Comparison of ENCODE assay signal across 1 cellular context in the genomic region with DNA sequence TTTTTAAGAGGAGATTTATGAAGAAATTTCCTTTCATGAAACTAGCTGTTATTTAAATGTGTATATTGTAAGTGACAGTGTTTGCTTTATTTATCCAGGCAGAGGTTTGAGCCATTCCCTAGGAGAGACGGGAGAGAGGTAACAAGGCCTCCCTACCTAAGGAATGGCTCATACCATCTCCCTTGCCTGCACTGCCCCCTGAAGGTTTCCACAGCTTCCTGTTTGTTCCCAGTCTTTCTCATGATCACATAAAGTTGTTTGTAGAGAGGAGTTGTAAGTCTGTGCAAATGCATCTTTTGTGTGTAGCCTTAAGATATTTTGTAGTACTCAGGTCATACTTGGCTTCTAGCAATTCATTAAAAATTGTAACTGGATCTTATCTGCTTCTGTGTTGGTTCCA.
TF ChIP-seq lines count a peak whose summit lies in the region.

No MANE protein-coding gene starts in this region.

TF ChIP-seq in SK-N-SH treated with all-trans-retinoic acid at 6 μM for 48 hours, 23 proteins besides CTCF, POLR2A, EP300 and RAD21 (continued from another document):
- TF ChIP-seq, protein P1, sequence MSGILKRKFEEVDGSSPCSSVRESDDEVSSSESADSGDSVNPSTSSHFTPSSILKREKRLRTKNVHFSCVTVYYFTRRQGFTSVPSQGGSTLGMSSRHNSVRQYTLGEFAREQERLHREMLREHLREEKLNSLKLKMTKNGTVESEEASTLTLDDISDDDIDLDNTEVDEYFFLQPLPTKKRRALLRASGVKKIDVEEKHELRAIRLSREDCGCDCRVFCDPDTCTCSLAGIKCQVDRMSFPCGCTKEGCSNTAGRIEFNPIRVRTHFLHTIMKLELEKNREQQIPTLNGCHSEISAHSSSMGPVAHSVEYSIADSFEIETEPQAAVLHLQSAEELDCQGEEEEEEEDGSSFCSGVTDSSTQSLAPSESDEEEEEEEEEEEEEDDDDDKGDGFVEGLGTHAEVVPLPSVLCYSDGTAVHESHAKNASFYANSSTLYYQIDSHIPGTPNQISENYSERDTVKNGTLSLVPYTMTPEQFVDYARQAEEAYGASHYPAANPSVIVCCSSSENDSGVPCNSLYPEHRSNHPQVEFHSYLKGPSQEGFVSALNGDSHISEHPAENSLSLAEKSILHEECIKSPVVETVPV (CRISPR knock-in tag; IDR thresholded peaks at IDR 0.05): no peak
- TF ChIP-seq CSDC2 (CRISPR knock-in tag; IDR thresholded peaks at IDR 0.05) (no peak), ZC3H10 (CRISPR knock-in tag; IDR thresholded peaks at IDR 0.05) (no peak), TOX (CRISPR knock-in tag; IDR thresholded peaks at IDR 0.05; ENCODE audit: borderline replicate concordance) (no peak), ISL1 (CRISPR knock-in tag; IDR thresholded peaks at IDR 0.05) (no peak), GLIS3 (CRISPR knock-in tag; IDR thresholded peaks at IDR 0.05) (no peak)
